In genomic region chr1:232878141-232878540, GRCh38 we compare ENCODE assay signal across 29 cellular contexts.
"Had no signal": no experiment of that assay in that cellular context is flagged by ENCODE, and none has a peak within 500 bp of the region (broad histone marks: within the 10 kb centered on the region; RNA-seq: fewer than 3 reads in every experiment).

No MANE protein-coding gene starts in this region.

- H3K4me1 ChIP-seq: adrenal gland, body of pancreas, SJCRH30 had no signal

- H3K36me3 ChIP-seq: adrenal gland, MG63, SJCRH30 had no signal

- H3K27me3 Mint-ChIP-seq: activated CD4-positive, alpha-beta T cell treated with anti-CD3 and anti-CD28 coated beads, Interleukin-2, amount 10 ng/mL, durations not matched to agents 24 days and 14 days; activated naive CD8-positive, alpha-beta T cell treated with anti-CD3 and anti-CD28 coated beads, Interleukin-2, amount 10 ng/mL, durations not matched to agents 7 days and 5 days had no signal

- H3K4me3 Mint-ChIP-seq: activated CD4-positive, alpha-beta T cell treated with anti-CD3 and anti-CD28 coated beads, Interleukin-2, amount 10 ng/mL, durations not matched to agents 24 days and 14 days; activated CD8-positive, alpha-beta T cell treated with anti-CD3 and anti-CD28 coated beads for 36 hours; activated naive CD8-positive, alpha-beta T cell treated with anti-CD3 and anti-CD28 coated beads, Interleukin-2, amount 10 ng/mL, durations not matched to agents 7 days and 5 days; activated T-cell treated with anti-CD3 and anti-CD28 coated beads, Interleukin-2, amount 50 U/mL, for 24 hours; T-helper 2 cell treated with Interferon-gamma antibody and Interleukin-4, amounts not matched to agents 5 μg/mL and 100 μg/mL, for 36 hours had no signal

- H3K27ac ChIP-seq: adrenal gland, body of pancreas, SJCRH30, SK-N-MC had no signal

- ATAC-seq: activated CD8-positive, alpha-beta T cell treated with anti-CD3 and anti-CD28 coated beads for 36 hours; body of pancreas; Panc1 had no signal

- H3K4me3 ChIP-seq: adrenal gland, body of pancreas, MG63, SJCRH30, SK-N-MC had no signal

- H3K36me3 Mint-ChIP-seq: activated naive CD8-positive, alpha-beta T cell treated with anti-CD3 and anti-CD28 coated beads, Interleukin-2, amount 10 ng/mL, durations not matched to agents 7 days and 5 days had no signal

- DNase-seq: activated CD4-positive, alpha-beta T cell treated with anti-CD3 and anti-CD28 coated beads, Interleukin-2, amount 10 ng/mL, durations not matched to agents 24 days and 14 days; activated CD4-positive, alpha-beta T cell treated with anti-CD3 and anti-CD28 coated beads, Interleukin-2, amount 50 U/mL, for 4 hours; activated CD8-positive, alpha-beta T cell treated with anti-CD3 and anti-CD28 coated beads for 36 hours; activated effector memory CD4-positive, alpha-beta T cell treated with anti-CD3 and anti-CD28 coated beads, Interleukin-2, amount 50 U/mL, for 16 hours; activated naive CD4-positive, alpha-beta T cell; activated naive CD4-positive, alpha-beta T cell treated with anti-CD3 and anti-CD28 coated beads, Interleukin-2, amount 50 U/mL, for 16 hours; activated naive CD8-positive, alpha-beta T cell treated with anti-CD3 and anti-CD28 coated beads, Interleukin-2, amount 10 ng/mL, durations not matched to agents 7 days and 5 days; activated T-cell treated with anti-CD3 and anti-CD28 coated beads, Interleukin-2, amount 50 U/mL, for 24 hours; adrenal gland; body of pancreas; caudate nucleus; Kasumi-1; KG1; MG63; NCI-H1048; NCI-H1105 treated with DMSO at 0.1 percent for 48 hours; NCI-H1436; NCI-H1694; NCI-H1930; NCI-H345; NCI-H524 treated with DMSO at 0.1 percent for 48 hours; SHP77; SJCRH30 had no signal

- H3K27ac Mint-ChIP-seq: activated CD8-positive, alpha-beta T cell treated with anti-CD3 and anti-CD28 coated beads for 36 hours; activated naive CD8-positive, alpha-beta T cell treated with anti-CD3 and anti-CD28 coated beads, Interleukin-2, amount 10 ng/mL, durations not matched to agents 7 days and 5 days; activated T-cell treated with anti-CD3 and anti-CD28 coated beads, Interleukin-2, amount 50 U/mL, for 24 hours; T-helper 2 cell treated with Interferon-gamma antibody and Interleukin-4, amounts not matched to agents 5 μg/mL and 100 μg/mL, for 36 hours had no signal

- FAIRE-seq: astrocyte, bronchial epithelial cell, TTC549 had no signal

- H3K27me3 ChIP-seq: adrenal gland, body of pancreas, MG63, SJCRH30 had no signal

- H3K9me3 Mint-ChIP-seq: activated CD8-positive, alpha-beta T cell treated with anti-CD3 and anti-CD28 coated beads for 36 hours; activated T-cell treated with anti-CD3 and anti-CD28 coated beads, Interleukin-2, amount 50 U/mL, for 24 hours; T-helper 2 cell treated with Interferon-gamma antibody and Interleukin-4, amounts not matched to agents 5 μg/mL and 100 μg/mL, for 36 hours had no signal

- H3K9me3 ChIP-seq: adrenal gland, body of pancreas, SJCRH30 had no signal
